8 cellular contexts compared by ENCODE assay signal in the genomic region with DNA sequence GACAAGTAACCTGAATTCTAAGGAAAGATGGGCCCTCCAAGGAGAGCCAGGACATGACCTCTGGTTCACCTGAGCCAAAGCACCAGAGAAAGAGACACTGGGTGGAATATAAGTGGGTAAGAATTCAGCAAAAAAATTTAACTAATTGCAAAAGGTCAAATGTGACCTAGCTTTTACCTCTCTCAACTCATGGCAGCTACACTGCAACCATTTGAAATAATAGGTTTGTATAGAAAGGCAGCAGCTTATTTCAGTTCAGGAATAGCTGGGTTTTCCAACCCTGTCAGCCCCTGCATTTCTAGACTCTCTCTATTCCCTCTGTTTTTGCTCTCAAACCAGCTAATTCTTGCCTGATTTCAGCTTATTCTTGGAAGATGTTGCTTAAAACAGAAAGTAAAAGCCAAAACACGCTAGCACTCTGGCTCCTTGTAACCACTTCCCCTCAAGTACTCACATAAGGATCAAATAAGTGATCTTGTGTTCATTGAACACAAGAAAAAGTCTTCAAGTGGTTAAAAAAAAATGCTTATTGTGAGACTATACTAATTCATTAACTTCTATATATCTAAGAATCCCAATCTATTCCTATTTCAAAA.
DNase-seq lines count a peak whose midpoint lies in the region; ATAC-seq and TF ChIP-seq lines count a peak whose summit lies in the region.

No MANE protein-coding gene starts in this region.

- peak overlapping the region; percentile 12 to 15 for H3K4me3 ChIP-seq in left lung
- peak overlapping the region in 28 of 59 donors; percentile 1 to 51 (median 28) for H3K4me3 ChIP-seq in dorsolateral prefrontal cortex

- H3K4me1 ChIP-seq in left lung = peaks cover 0 to 14% of the 10 kb centered on the region in 2 donors

- H3K27me3 ChIP-seq in left lung (peaks cover 0 to 3% of the 10 kb centered on the region in 2 donors), dorsolateral prefrontal cortex (no peaks in the 10 kb centered on the region)

- H3K36me3 Mint-ChIP-seq in activated T-cell treated with anti-CD3 and anti-CD28 coated beads, Interleukin-2, amount 50 U/mL, for 24 hours (ENCODE audit: low read depth) = no peaks in the 10 kb centered on the region

- peak; percentile 73 for ATAC-seq in HG02870 (IDR thresholded peaks at IDR 0.05; ENCODE audit: unreplicated experiment)
- peak; percentile 88 for ATAC-seq in left lung

- peak overlapping the region; percentile 81 for H3K27ac Mint-ChIP-seq in activated T-cell treated with anti-CD3 and anti-CD28 coated beads, Interleukin-2, amount 50 U/mL, for 24 hours

- H3K4me1 Mint-ChIP-seq in activated T-cell treated with anti-CD3 and anti-CD28 coated beads, Interleukin-2, amount 50 U/mL, for 24 hours (ENCODE audit: low read depth) = peaks cover 35% of the 10 kb centered on the region

- no peaks in the 10 kb centered on the region for H3K36me3 ChIP-seq in left lung

- intact Hi-C loops in left lung (cut with DNase I) = no loop called here
- intact Hi-C loops in dorsolateral prefrontal cortex (cut with DNase I) = no loop called here

- no peaks in the 10 kb centered on the region for H3K9me3 ChIP-seq in left lung

- H3K4me3 Mint-ChIP-seq in activated T-cell treated with anti-CD3 and anti-CD28 coated beads, Interleukin-2, amount 50 U/mL, for 24 hours = peak overlapping the region; percentile 70

- no peak for DNase-seq in activated T-cell treated with anti-CD3 and anti-CD28 coated beads, Interleukin-2, amount 50 U/mL, for 24 hours
- DNase-seq in activated T-cell treated with anti-CD3 and anti-CD28 coated beads, Interleukin-2, amount 50 U/mL, for 1 hour = no peak
- peak; percentile 90 for DNase-seq in OCI-M1 (lab: John Stamatoyannopoulos, UW)
- DNase-seq in left lung = no peak
- DNase-seq in cerebellar cortex (ENCODE audit: low spot score) = no peak
- DNase-seq in NK-92 treated with Interleukin-12 subunit alpha and Interleukin-12 subunit beta, amount 100 ng/mL, for 24 hours (lab: John Stamatoyannopoulos, UW) = no peak
- DNase-seq in dorsolateral prefrontal cortex = no peak

- H3K27ac ChIP-seq in left lung (peak overlapping the region; percentile 67 to 69), dorsolateral prefrontal cortex (peak overlapping the region in 9 of 59 donors; percentile 6 to 58 (median 20))

- TF ChIP-seq CTCF in left lung (IDR thresholded peaks at IDR 0.05) (no peak), dorsolateral prefrontal cortex (IDR thresholded peaks at IDR 0.05 in 54 of 56, conservative IDR thresholded peaks at IDR 0.05 in 2 of 56; ENCODE audit: low read depth in 1 of 56, partially characterized antibody in 56 of 56) (no peak)

- no peaks in the 10 kb centered on the region for H3K9me3 Mint-ChIP-seq in activated T-cell treated with anti-CD3 and anti-CD28 coated beads, Interleukin-2, amount 50 U/mL, for 24 hours

- no peaks in the 10 kb centered on the region for H3K27me3 Mint-ChIP-seq in activated T-cell treated with anti-CD3 and anti-CD28 coated beads, Interleukin-2, amount 50 U/mL, for 24 hours
